Comparison of ENCODE assay signal across 26 cellular contexts in genomic region chr3:182142928-182143327, GRCh38.
DNase-seq lines count a peak whose midpoint lies in the region; ATAC-seq and TF ChIP-seq lines count a peak whose summit lies in the region.
"Had no signal": no experiment of that assay in that cellular context is flagged by ENCODE, and none has a peak within 500 bp of the region (broad histone marks: within the 10 kb centered on the region; RNA-seq: fewer than 3 reads in every experiment).

No MANE protein-coding gene starts in this region.

- no peak for TF ChIP-seq EP300 in gastroesophageal sphincter (IDR thresholded peaks at IDR 0.05)

- H3K36me3 Mint-ChIP-seq in GM23338 (ENCODE audit: low read depth): no peaks in the 10 kb centered on the region; the same call in 2 of the 3 replicates
- H3K36me3 Mint-ChIP-seq in brain: no peaks in the 10 kb centered on the region
- H3K36me3 Mint-ChIP-seq in T-helper 17 cell (ENCODE audit: low read depth): no peaks in the 10 kb centered on the region

- H3K9me3 Mint-ChIP-seq in GM23338: no peaks in the 10 kb centered on the region
- H3K9me3 Mint-ChIP-seq in brain: peaks cover 0 to 3% (median 0%) of the 10 kb centered on the region in 5 experiments
- H3K9me3 Mint-ChIP-seq: CD4-positive, alpha-beta T cell had no signal

- ATAC-seq in GM23338 (peak; percentile 67), gastroesophageal sphincter (no peak), T-helper 17 cell (no peak), GM21528 (IDR thresholded peaks at IDR 0.05; ENCODE audit: low FRiP score, unreplicated experiment) (no peak), right cardiac atrium (no peak)
- ATAC-seq: SK-N-SH treated with all-trans-retinoic acid at 6 μM for 48 hours had no signal

- intact Hi-C loops in right cardiac atrium (cut with DNase I): no loop called here

- H3K4me1 Mint-ChIP-seq in GM23338 (peaks cover 59% of the 10 kb centered on the region), brain (peaks cover 14% of the 10 kb centered on the region), T-helper 17 cell (no peaks in the 10 kb centered on the region)

- no peaks in the 10 kb centered on the region for H3K9me2 ChIP-seq in GM23338 (ENCODE audit: insufficient read depth)

- H3K27ac Mint-ChIP-seq in GM23338 (no peak overlapping the region; the same call in 1 of the 2 replicates), brain (no peak overlapping the region), T-helper 17 cell (no peak overlapping the region)
- H3K27ac Mint-ChIP-seq: CD4-positive, alpha-beta T cell; HFFc6 had no signal

- WGBS in gastroesophageal sphincter (ENCODE audit: low coverage in 1 of 2), 2 donors: 5 to 20% methylated on average over 2 of the region's 2 CpGs
- 20% methylated on average over 2 of the region's 2 CpGs for WGBS in right cardiac atrium

- no peaks in the 10 kb centered on the region for H3K79me2 ChIP-seq in GM23338 (replicated peaks; ENCODE audit: insufficient read depth)

- no peaks in the 10 kb centered on the region for H3K36me3 ChIP-seq in GM23338 (ENCODE audit: insufficient read depth)
- H3K36me3 ChIP-seq in iPS-18a (ENCODE audit: control insufficient read depth, low read depth, low read length): no peaks in the 10 kb centered on the region
- no peaks in the 10 kb centered on the region for H3K36me3 ChIP-seq in gastroesophageal sphincter
- H3K36me3 ChIP-seq: BLaER1, Peyer's patch had no signal

- H3K27me3 Mint-ChIP-seq in GM23338 (ENCODE audit: insufficient read depth, low read depth, poor library complexity) (peaks cover 22% of the 10 kb centered on the region), brain (peaks cover 3% of the 10 kb centered on the region), T-helper 17 cell (no peaks in the 10 kb centered on the region)
- H3K27me3 Mint-ChIP-seq: CD4-positive, alpha-beta T cell had no signal

- H3K27ac ChIP-seq in GM23338 (ENCODE audit: low read depth) (peak overlapping the region; percentile 60), iPS-18a (ENCODE audit: low read length) (peak overlapping the region; percentile 52), gastroesophageal sphincter (no peak overlapping the region), right cardiac atrium (ENCODE audit: low read length) (no peak overlapping the region)
- H3K27ac ChIP-seq: 22Rv1, BLaER1, Peyer's patch had no signal

- H3F3A ChIP-seq in GM23338 (replicated peaks; ENCODE audit: low read depth): no peaks in the 10 kb centered on the region

- peak; percentile 62 for DNase-seq in GM23338 (ENCODE audit: low spot score)
- DNase-seq in NAMALWA (ENCODE audit: low spot score): peak; percentile 7
- no peak for DNase-seq in T-helper 17 cell
- no peak for DNase-seq in right cardiac atrium
- DNase-seq: ACHN; CD4-positive, alpha-beta T cell; COR-L47; DMS 273 treated with DMSO at 0.1 percent for 48 hours; DMS79 treated with DMSO at 0.1 percent for 48 hours; HFFc6; KBM-7; MM.1S; NCI-H1092 treated with DMSO at 0.1 percent for 48 hours; NCI-H1436 treated with DMSO at 0.1 percent for 48 hours; NCI-H2029 treated with DMSO at 0.1 percent for 48 hours; NCI-H2171; NCI-H345; NCI-H524; Peyer's patch had no signal

- H2AFZ ChIP-seq in GM23338: no peak overlapping the region

- H3K9ac ChIP-seq in iPS-18a (ENCODE audit: low read length): no peak overlapping the region
- H3K9ac ChIP-seq: BLaER1 had no signal

- H3K4me3 Mint-ChIP-seq in GM23338 (peak overlapping the region; percentile 33; the same call in 2 of the 3 replicates), brain (peak overlapping the region in 3 of 5 experiments; percentile 0 to 17 (median 2)), T-helper 17 cell (no peak overlapping the region)
- H3K4me3 Mint-ChIP-seq: CD4-positive, alpha-beta T cell; HFFc6 had no signal

- no peak for TF ChIP-seq POLR2A in gastroesophageal sphincter (IDR thresholded peaks at IDR 0.05)

- H3K9me3 ChIP-seq in iPS-18a (ENCODE audit: control insufficient read depth, low read depth, low read length) (no peaks in the 10 kb centered on the region), gastroesophageal sphincter (no peaks in the 10 kb centered on the region), T-helper 17 cell (ENCODE audit: control insufficient read depth, low read length, poor library complexity, severe bottlenecking) (no peaks in the 10 kb centered on the region), right cardiac atrium (ENCODE audit: control insufficient read depth, low read length) (no peaks in the 10 kb centered on the region)
- H3K9me3 ChIP-seq: BLaER1, Peyer's patch had no signal

- no peak for TF ChIP-seq CTCF in GM23338 (conservative IDR thresholded peaks at IDR 0.05; ENCODE audit: low read depth in 2 of 2)
- no peak for TF ChIP-seq CTCF in brain (conservative IDR thresholded peaks at IDR 0.05)
- no peak for TF ChIP-seq CTCF in gastroesophageal sphincter (IDR thresholded peaks at IDR 0.05)

- H3K27me3 ChIP-seq in GM23338 (ENCODE audit: insufficient read depth) (peaks cover 24% of the 10 kb centered on the region), iPS-18a (ENCODE audit: control insufficient read depth, insufficient read depth, low read length) (peaks cover 35% of the 10 kb centered on the region), gastroesophageal sphincter (peaks cover 4% of the 10 kb centered on the region), right cardiac atrium (ENCODE audit: control insufficient read depth, insufficient read depth) (no peaks in the 10 kb centered on the region)
- H3K27me3 ChIP-seq: BLaER1, Peyer's patch had no signal

- no peaks in the 10 kb centered on the region for H4K20me1 ChIP-seq in GM23338 (replicated peaks; ENCODE audit: insufficient read depth)
- H4K20me1 ChIP-seq: BLaER1 had no signal

- H3K4me2 ChIP-seq in GM23338: peak overlapping the region; percentile 52
- H3K4me2 ChIP-seq: BLaER1 had no signal

- H3K4me3 ChIP-seq in GM23338 (peak overlapping the region; percentile 19), iPS-18a (ENCODE audit: low read length) (peak overlapping the region; percentile 40), gastroesophageal sphincter (no peak overlapping the region), right cardiac atrium (ENCODE audit: low read length) (no peak overlapping the region)
- H3K4me3 ChIP-seq: BLaER1, Peyer's patch had no signal

- H3K4me1 ChIP-seq in GM23338 (ENCODE audit: insufficient read depth) (peaks cover 48% of the 10 kb centered on the region), iPS-18a (ENCODE audit: control insufficient read depth, low read depth, low read length) (peaks cover 58% of the 10 kb centered on the region), gastroesophageal sphincter (no peaks in the 10 kb centered on the region), right cardiac atrium (ENCODE audit: control insufficient read depth, insufficient read depth, low read length) (no peaks in the 10 kb centered on the region)
- H3K4me1 ChIP-seq: BLaER1, Peyer's patch had no signal

TF ChIP-seq in GM23338, 12 proteins besides CTCF, POLR2A, EP300 and RAD21:
- TF ChIP-seq NANOG (IDR thresholded peaks at IDR 0.05; ENCODE audit: borderline replicate concordance) (peak; percentile 90), ZNF114 (CRISPR knock-in tag; IDR thresholded peaks at IDR 0.05) (no peak)

Comparison
In these comparisons a context has a peak if more than half of its experiments do, and no peak if none do; other contexts are left out.
1. DNase-seq: peak in GM23338 (single experiment) and NAMALWA (single experiment); none in T-helper 17 cell (0 of 3) and right cardiac atrium (0 of 3).
2. H3K27ac ChIP-seq: peak in GM23338 (single experiment) and iPS-18a (single experiment); none in gastroesophageal sphincter (0 of 4) and right cardiac atrium (single experiment).
3. H3K4me3 ChIP-seq: peak in GM23338 (single experiment) and iPS-18a (single experiment); none in gastroesophageal sphincter (0 of 2) and right cardiac atrium (single experiment).